Comparison of ENCODE assay signal across 9 cellular contexts in the genomic region with DNA sequence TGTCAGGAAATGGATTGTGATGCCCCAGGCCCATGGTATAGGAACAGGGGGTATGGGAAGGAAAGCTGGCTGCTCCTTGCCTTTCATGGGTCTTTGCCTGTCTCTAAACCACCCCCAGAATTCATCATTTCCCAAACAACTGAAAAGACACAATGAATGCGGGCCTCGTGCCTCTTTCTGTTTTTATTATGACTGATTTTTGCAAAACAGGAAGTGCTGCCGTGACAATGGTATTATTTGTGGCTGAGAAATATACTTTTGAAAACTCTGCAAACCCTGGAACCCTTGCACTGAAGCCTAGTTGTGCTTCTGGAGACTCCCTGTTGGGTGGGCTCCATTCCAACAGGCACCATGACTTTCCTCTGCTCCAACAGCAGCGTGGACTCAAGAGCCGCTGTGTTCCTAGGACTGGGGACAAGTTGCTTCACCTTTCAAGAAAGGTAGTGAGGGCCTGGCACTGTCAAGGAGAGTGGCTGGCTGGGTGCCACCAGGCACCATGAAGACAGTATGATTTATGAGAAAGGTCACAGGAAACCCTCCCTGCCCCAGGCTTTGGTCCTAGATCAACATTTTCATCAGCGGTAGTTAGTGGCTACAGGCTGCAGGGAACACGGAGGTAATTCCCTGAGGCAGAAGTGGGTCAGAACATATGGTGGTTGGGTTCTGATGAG. TPM values are rescaled to one million over a fixed set of nuclear protein-coding genes. Genes with fewer than 3 reads are reported as not detected.
DNase-seq lines count a peak whose midpoint lies in the region; ATAC-seq and TF ChIP-seq lines count a peak whose summit lies in the region.
"Had no signal": no experiment of that assay in that cellular context is flagged by ENCODE, and none has a peak within 500 bp of the region (broad histone marks: within the 10 kb centered on the region; RNA-seq: fewer than 3 reads in every experiment).

No MANE protein-coding gene starts in this region.

- H3K4me3 ChIP-seq in right atrium auricular region: no peak overlapping the region
- H3K4me3 ChIP-seq in heart left ventricle: no peak overlapping the region
- no peak overlapping the region for H3K4me3 ChIP-seq in aorta (ENCODE audit: low read length in 2 of 2)

- H3K36me3 ChIP-seq in right atrium auricular region (no peaks in the 10 kb centered on the region), heart left ventricle (no peaks in the 10 kb centered on the region), aorta (ENCODE audit: control insufficient read depth in 1 of 2, insufficient read depth in 2 of 2, low read length in 1 of 2) (no peaks in the 10 kb centered on the region)

- intact Hi-C loops in heart left ventricle (cut with DNase I): no loop called here
- intact Hi-C loops in aorta (cut with DNase I): no loop called here

- H3K27ac ChIP-seq in right atrium auricular region (no peak overlapping the region), heart left ventricle (peak overlapping the region in 6 of 12 donors; percentile 13 to 80 (median 58)), layer of hippocampus (ENCODE audit: low read depth, low read length) (peak overlapping the region; percentile 58), aorta (ENCODE audit: low read depth in 1 of 2, low read length in 2 of 2) (peak overlapping the region in 1 of 2 donors; percentile 43)

- no peak for ATAC-seq in heart left ventricle
- ATAC-seq in aorta (ENCODE audit: low FRiP score): peak; percentile 31
- ATAC-seq in GM21737 (IDR thresholded peaks at IDR 0.05; ENCODE audit: unreplicated experiment): no peak
- ATAC-seq in GM19452 (IDR thresholded peaks at IDR 0.05; ENCODE audit: unreplicated experiment): no peak

- 55 to 70% (median 64%) methylated on average over 7 of the region's 7 CpGs for WGBS in heart left ventricle, 4 donors
- WGBS in aorta, 2 donors: 11 to 12% methylated on average over 7 of the region's 7 CpGs

- TF ChIP-seq POLR2A in heart left ventricle (IDR thresholded peaks at IDR 0.05): no peak

- DNase-seq in right atrium auricular region (ENCODE audit: low spot score): peak; percentile 60
- no peak for DNase-seq in heart left ventricle
- peak; percentile 57 for DNase-seq in activated effector memory CD4-positive, alpha-beta T cell treated with Interleukin-2 at 50 U/mL for 16 hours
- DNase-seq in aorta: peak in 1 of 2 donors; percentile 52
- no peak for DNase-seq in T-helper 9 cell
- DNase-seq: Calu3 had no signal

- H3K27me3 ChIP-seq in right atrium auricular region (no peaks in the 10 kb centered on the region), heart left ventricle (no peaks in the 10 kb centered on the region), layer of hippocampus (ENCODE audit: control insufficient read depth, insufficient read depth, low read length) (no peaks in the 10 kb centered on the region), aorta (ENCODE audit: control insufficient read depth in 1 of 2, insufficient read depth in 2 of 2, low read length in 1 of 2) (no peaks in the 10 kb centered on the region)

- H3K4me1 ChIP-seq in right atrium auricular region: peaks cover 0 to 19% of the 10 kb centered on the region in 2 donors
- H3K4me1 ChIP-seq in heart left ventricle: peaks cover 0 to 32% (median 15%) of the 10 kb centered on the region in 12 donors
- peaks cover 0 to 2% of the 10 kb centered on the region in 2 donors for H3K4me1 ChIP-seq in aorta (ENCODE audit: control insufficient read depth in 1 of 2, insufficient read depth in 2 of 2, low read length in 2 of 2)

- TF ChIP-seq CTCF in right atrium auricular region (IDR thresholded peaks at IDR 0.05) (no peak), heart left ventricle (IDR thresholded peaks at IDR 0.05) (no peak)

- no peaks in the 10 kb centered on the region for H3K9me3 ChIP-seq in right atrium auricular region
- H3K9me3 ChIP-seq in heart left ventricle: no peaks in the 10 kb centered on the region
- no peaks in the 10 kb centered on the region for H3K9me3 ChIP-seq in aorta (ENCODE audit: control insufficient read depth, low read length)

RNA-seq across cellular contexts. Expression of gene DGLUCY, which starts 4.8 kb away (rescaled TPM):
- 100 to 1,000 TPM in 1 of 2 donors, 10 to 100 TPM in 1; 81.8 to 136 TPM for total RNA-seq in right atrium auricular region
- 100 to 1,000 TPM; 120 to 234 (median 184) TPM for total RNA-seq in heart left ventricle
- 100 to 1,000 TPM in 1 of 2 donors, 10 to 100 TPM in 1; 53.7 to 128 TPM for polyA plus RNA-seq in heart left ventricle
- total RNA-seq in aorta: 10 to 100 TPM; 23.5 to 55.5 TPM
- polyA plus RNA-seq in aorta: 10 to 100 TPM; 11.9 to 15.1 TPM

RNA-seq across cellular contexts. Expression of gene RPS6KA5, which starts 48.6 kb away (rescaled TPM):
- total RNA-seq in right atrium auricular region: 1 to 10 TPM; 5.3 to 9.6 TPM
- 10 to 100 TPM in 3 of 9 donors, 1 to 10 TPM in 6; 6.5 to 13.3 (median 8.7) TPM for total RNA-seq in heart left ventricle
- 1 to 10 TPM in 1 of 2 donors, under 1 TPM in 1; 0.72 to 1.8 TPM for polyA plus RNA-seq in heart left ventricle
- total RNA-seq in aorta: 1 to 10 TPM; 4.4 to 10.0 TPM
- 1 to 10 TPM; 1.4 to 1.6 TPM for polyA plus RNA-seq in aorta

Comparison
In these comparisons a context has a peak if more than half of its experiments do, and no peak if none do; other contexts are left out.
1. DNase-seq: peak in right atrium auricular region (single experiment) and activated effector memory CD4-positive, alpha-beta T cell treated with Interleukin-2 at 50 U/mL for 16 hours (single experiment); none in heart left ventricle (0 of 5) and T-helper 9 cell (single experiment).